11 cellular contexts compared by ENCODE assay signal in the genomic region with DNA sequence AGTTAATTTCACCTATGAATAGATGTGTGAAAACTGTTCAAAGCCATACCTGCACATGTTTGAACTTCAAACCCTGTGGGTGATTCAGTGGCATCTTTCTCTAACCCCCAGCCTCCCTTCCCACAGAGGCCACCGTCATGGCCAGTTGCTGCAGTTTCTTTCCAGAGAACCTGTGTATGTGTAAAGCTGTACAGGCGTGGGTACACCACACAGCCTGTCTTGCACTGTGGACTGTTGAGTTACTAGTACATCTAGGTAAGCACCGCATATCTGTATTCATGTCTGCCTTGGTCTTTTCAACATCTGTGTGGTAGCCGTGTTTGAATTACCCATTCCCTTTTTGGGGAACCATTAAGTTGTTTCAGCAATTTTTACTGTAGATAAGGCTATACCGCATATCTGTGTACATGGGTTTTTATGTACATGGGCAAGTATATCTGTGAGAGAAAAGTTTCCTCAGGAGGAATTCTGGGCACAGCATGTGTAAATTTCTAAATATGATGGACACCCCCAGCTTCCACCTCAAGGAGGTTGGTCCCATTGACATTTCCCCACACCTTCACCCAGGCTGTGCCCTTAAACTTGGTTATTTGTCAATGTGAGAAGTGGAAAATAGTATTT. TPM values are rescaled to one million over a fixed set of nuclear protein-coding genes. Genes with fewer than 3 reads are reported as not detected.
DNase-seq lines count a peak whose midpoint lies in the region; ATAC-seq and TF ChIP-seq lines count a peak whose summit lies in the region.
"Had no signal": no experiment of that assay in that cellular context is flagged by ENCODE, and none has a peak within 500 bp of the region (broad histone marks: within the 10 kb centered on the region; RNA-seq: fewer than 3 reads in every experiment).

No MANE protein-coding gene starts in this region.

- intact Hi-C loops in right cardiac atrium (cut with DNase I) (no loop called here), stomach (cut with DNase I; ENCODE audit: low total_unique reads) (no loop called here)

- peak overlapping the region; percentile 84 for H3K9ac ChIP-seq in adipocyte (ENCODE audit: low read length)

- H3K27ac ChIP-seq in right cardiac atrium (ENCODE audit: low read length): peak overlapping the region; percentile 84
- H3K27ac ChIP-seq in stomach: peak overlapping the region; percentile 18 to 63 (median 48)
- H3K27ac ChIP-seq: HL-60, SJSA1 had no signal

- TF ChIP-seq CTCF in stomach (IDR thresholded peaks at IDR 0.05): no peak

- TF ChIP-seq POLR2A in stomach (IDR thresholded peaks at IDR 0.05): peak in 1 of 4 donors; percentile 19

- TF ChIP-seq EP300 in stomach (IDR thresholded peaks at IDR 0.05): no peak

- H3K9me3 ChIP-seq in adipocyte (ENCODE audit: control insufficient read depth, low read length): no peaks in the 10 kb centered on the region
- no peaks in the 10 kb centered on the region for H3K9me3 ChIP-seq in right cardiac atrium (ENCODE audit: control insufficient read depth, low read length)
- no peaks in the 10 kb centered on the region for H3K9me3 ChIP-seq in stomach
- H3K9me3 ChIP-seq: SJSA1 had no signal

- 80% methylated on average over 5 of the region's 5 CpGs for WGBS in right cardiac atrium
- 71 to 87% (median 80%) methylated on average over 5 of the region's 5 CpGs for WGBS in stomach, 5 donors

- DNase-seq in HT-29 (ENCODE audit: low spot score) (peak; percentile 39), adipocyte (ENCODE audit: low read depth) (peak; percentile 10), right cardiac atrium (peak in 1 of 3 donors; percentile 50), stomach (peak; percentile 24), T-helper 9 cell (no peak), NCI-H526 (lab: John Stamatoyannopoulos, UW) (no peak)
- DNase-seq: effector memory CD4-positive, alpha-beta T cell had no signal

- H3K27me3 ChIP-seq in adipocyte (replicated peaks; ENCODE audit: control insufficient read depth, insufficient read depth, low read length): no peaks in the 10 kb centered on the region
- H3K27me3 ChIP-seq in right cardiac atrium (ENCODE audit: control insufficient read depth, insufficient read depth): no peaks in the 10 kb centered on the region
- H3K27me3 ChIP-seq in stomach: no peaks in the 10 kb centered on the region
- H3K27me3 ChIP-seq: SJSA1 had no signal

- H3K4me1 ChIP-seq in adipocyte (ENCODE audit: control insufficient read depth, insufficient read depth, low read length) (peaks cover 41% of the 10 kb centered on the region), right cardiac atrium (ENCODE audit: control insufficient read depth, insufficient read depth, low read length) (peaks cover 15% of the 10 kb centered on the region), stomach (peaks cover 44 to 97% (median 71%) of the 10 kb centered on the region in 4 donors)

- H3K4me3 ChIP-seq in adipocyte (ENCODE audit: low read length): peak overlapping the region; percentile 77
- H3K4me3 ChIP-seq in right cardiac atrium (ENCODE audit: low read length): no peak overlapping the region
- H3K4me3 ChIP-seq in stomach: peak overlapping the region in 2 of 4 donors; percentile 15 to 23
- H3K4me3 ChIP-seq: SJSA1 had no signal

- ATAC-seq in right cardiac atrium (peak; percentile 2 to 4), GM18867 (IDR thresholded peaks at IDR 0.05; ENCODE audit: unreplicated experiment) (no peak), HG03280 (IDR thresholded peaks at IDR 0.05; ENCODE audit: unreplicated experiment) (no peak)

- H3K36me3 ChIP-seq in adipocyte (ENCODE audit: control insufficient read depth, insufficient read depth, low read length, severe bottlenecking): peaks cover 72% of the 10 kb centered on the region
- H3K36me3 ChIP-seq in stomach: peaks cover 49 to 84% (median 72%) of the 10 kb centered on the region in 4 donors

RNA-seq across cellular contexts. Expression of a gene that starts 13.9 kb away (rescaled TPM):
- total RNA-seq in HT-29 (2014; rRNA removed; shearing (Covaris generic)): 50.1 and 61.5 TPM in 2 replicates
- total RNA-seq in right cardiac atrium (100 to 1,000 TPM; 346 to 441 (median 427) TPM), stomach (1,000 to 10,000 TPM in 2 of 5 donors, 100 to 1,000 TPM in 3; 253 to 2,124 (median 789) TPM)
- polyA plus RNA-seq in right cardiac atrium (441 TPM), stomach (1,000 to 10,000 TPM in 1 of 3 donors, 100 to 1,000 TPM in 2; 131 to 1,368 (median 157) TPM)

RNA-seq across cellular contexts. Expression of a gene that starts 50.1 kb away (rescaled TPM):
- 102 and 106 TPM in 2 replicates for total RNA-seq in HT-29 (2014; rRNA removed; shearing (Covaris generic))
- total RNA-seq in right cardiac atrium: 10 to 100 TPM; 12.2 to 16.1 (median 12.9) TPM
- polyA plus RNA-seq in right cardiac atrium: 9.3 TPM
- 100 to 1,000 TPM in 3 of 5 donors, 10 to 100 TPM in 1, 1 to 10 TPM in 1; 9.3 to 340 (median 114) TPM for total RNA-seq in stomach
- polyA plus RNA-seq in stomach: 10 to 100 TPM; 11.8 to 16.3 (median 13.6) TPM

RNA-seq across cellular contexts. Expression of a gene that starts 54.1 kb away (rescaled TPM):
- 5.8 and 8.8 TPM in 2 replicates for total RNA-seq in HT-29 (2014; rRNA removed; shearing (Covaris generic))
- total RNA-seq in right cardiac atrium: 1 to 10 TPM; 6.1 to 7.7 (median 7.4) TPM
- polyA plus RNA-seq in right cardiac atrium: 5.5 TPM
- 100 to 1,000 TPM in 1 of 5 donors, 1 to 10 TPM in 4; 1.2 to 101 (median 2.4) TPM for total RNA-seq in stomach
- 1 to 10 TPM; 1.9 to 3.8 (median 3.1) TPM for polyA plus RNA-seq in stomach

Comparison
In these comparisons a context has a peak if more than half of its experiments do, and no peak if none do; other contexts are left out.
1. DNase-seq: peak in HT-29 (single experiment), adipocyte (single experiment) and stomach (single experiment); none in T-helper 9 cell (single experiment) and NCI-H526 (0 of 2).
2. ATAC-seq: peak in right cardiac atrium (2 of 2); none in GM18867 (single experiment) and HG03280 (single experiment).